Comparison of ENCODE assay signal across 14 cellular contexts in genomic region chr16:70804153-70804728, GRCh38. TPM values are rescaled to one million over a fixed set of nuclear protein-coding genes. Genes with fewer than 3 reads are reported as not detected.
DNase-seq lines count a peak whose midpoint lies in the region; ATAC-seq and TF ChIP-seq lines count a peak whose summit lies in the region.
"Had no signal": no experiment of that assay in that cellular context is flagged by ENCODE, and none has a peak within 500 bp of the region (broad histone marks: within the 10 kb centered on the region; RNA-seq: fewer than 3 reads in every experiment).

No MANE protein-coding gene starts in this region.

- no peak overlapping the region for H3K4me3 Mint-ChIP-seq in activated CD4-positive, alpha-beta T cell treated with anti-CD3 and anti-CD28 coated beads, Interleukin-2, amount 10 ng/mL, durations not matched to agents 24 days and 14 days
- no peak overlapping the region for H3K4me3 Mint-ChIP-seq in endodermal cell
- peak overlapping the region; percentile 18 for H3K4me3 Mint-ChIP-seq in stimulated activated effector memory CD8-positive, alpha-beta T cell treated with anti-CD3 and anti-CD28 coated beads, Interleukin-12 subunit alpha, Interleukin-12 subunit beta, amount 100 ng/mL, for 72 hours
- H3K4me3 Mint-ChIP-seq: central memory CD8-positive, alpha-beta T cell; natural killer cell treated with Interleukin-12 subunit alpha and Interleukin-12 subunit beta and Interleukin-15 and Interleukin-18, amount 100 ng/mL, for 72 hours had no signal

- H3K36me3 ChIP-seq in PC-3 (ENCODE audit: low read depth, low read length) (no peaks in the 10 kb centered on the region), endodermal cell (ENCODE audit: control insufficient read depth, insufficient read depth, low read length) (no peaks in the 10 kb centered on the region), body of pancreas (replicated peaks in 1 of 2; ENCODE audit: insufficient read depth in 1 of 2, low read depth in 2 of 2) (no peaks in the 10 kb centered on the region)
- H3K36me3 ChIP-seq: thoracic aorta had no signal

- WGBS in endodermal cell (ENCODE audit: insufficient coverage in 1 of 2, insufficient read length in 1 of 2), 2 experiments = 77 to 78% methylated on average over 8 of the region's 8 CpGs
- 50 to 59% methylated on average over 8 of the region's 8 CpGs for WGBS in body of pancreas, 2 donors

- no peaks in the 10 kb centered on the region for H3K27me3 Mint-ChIP-seq in activated CD4-positive, alpha-beta T cell treated with anti-CD3 and anti-CD28 coated beads, Interleukin-2, amount 10 ng/mL, durations not matched to agents 24 days and 14 days
- peaks cover 66% of the 10 kb centered on the region for H3K27me3 Mint-ChIP-seq in endodermal cell (ENCODE audit: insufficient read depth)

- H3K9me2 ChIP-seq in PC-3 (replicated peaks; ENCODE audit: low read length) = no peaks in the 10 kb centered on the region

- H4K20me1 ChIP-seq in PC-3 (ENCODE audit: low read length) = no peaks in the 10 kb centered on the region

- peaks cover 10% of the 10 kb centered on the region; the same call in 1 of the 2 replicates for H3K4me1 ChIP-seq in PC-3 (ENCODE audit: insufficient read depth, low read length)
- no peaks in the 10 kb centered on the region for H3K4me1 ChIP-seq in endodermal cell (ENCODE audit: control insufficient read depth, insufficient read depth, low read length)
- peaks cover 18% of the 10 kb centered on the region for H3K4me1 ChIP-seq in body of pancreas

- H3K9me3 Mint-ChIP-seq in activated CD4-positive, alpha-beta T cell treated with anti-CD3 and anti-CD28 coated beads, Interleukin-2, amount 10 ng/mL, durations not matched to agents 24 days and 14 days = no peaks in the 10 kb centered on the region
- H3K9me3 Mint-ChIP-seq in endodermal cell = peaks cover 6% of the 10 kb centered on the region
- no peaks in the 10 kb centered on the region for H3K9me3 Mint-ChIP-seq in stimulated activated effector memory CD8-positive, alpha-beta T cell treated with anti-CD3 and anti-CD28 coated beads, Interleukin-12 subunit alpha, Interleukin-12 subunit beta, amount 100 ng/mL, for 72 hours
- H3K9me3 Mint-ChIP-seq: central memory CD8-positive, alpha-beta T cell; natural killer cell treated with Interleukin-12 subunit alpha and Interleukin-12 subunit beta and Interleukin-15 and Interleukin-18, amount 100 ng/mL, for 72 hours had no signal

- H3K27ac Mint-ChIP-seq in activated CD4-positive, alpha-beta T cell treated with anti-CD3 and anti-CD28 coated beads, Interleukin-2, amount 10 ng/mL, durations not matched to agents 24 days and 14 days = peak overlapping the region; percentile 6
- no peak overlapping the region for H3K27ac Mint-ChIP-seq in endodermal cell
- H3K27ac Mint-ChIP-seq in stimulated activated effector memory CD8-positive, alpha-beta T cell treated with anti-CD3 and anti-CD28 coated beads, Interleukin-12 subunit alpha, Interleukin-12 subunit beta, amount 100 ng/mL, for 72 hours = peak overlapping the region; percentile 71
- H3K27ac Mint-ChIP-seq: natural killer cell treated with Interleukin-12 subunit alpha and Interleukin-12 subunit beta and Interleukin-15 and Interleukin-18, amount 100 ng/mL, for 72 hours had no signal

- no peak overlapping the region for H2AFZ ChIP-seq in PC-3 (ENCODE audit: low read length)

- H3F3A ChIP-seq in PC-3 (ENCODE audit: low read length, unreplicated experiment) = no peaks in the 10 kb centered on the region

- no peak for TF ChIP-seq POLR2A in body of pancreas (IDR thresholded peaks at IDR 0.05)

- peaks cover 15% of the 10 kb centered on the region for H3K79me2 ChIP-seq in PC-3 (ENCODE audit: low read length)

- H3K27ac ChIP-seq in PC-3 (ENCODE audit: low read length) (no peak overlapping the region), endodermal cell (ENCODE audit: low read depth, low read length) (no peak overlapping the region), body of pancreas (no peak overlapping the region)
- H3K27ac ChIP-seq: thoracic aorta had no signal

- POLR2A ChIA-PET in PC-3 (lab: Charles Lee; ENCODE audit: unreplicated experiment) = no interaction called here

- H3K9ac ChIP-seq in PC-3 (ENCODE audit: low read length) = no peak overlapping the region
- no peak overlapping the region for H3K9ac ChIP-seq in endodermal cell (ENCODE audit: extremely low read depth, low read length, poor library complexity, severe bottlenecking)

- TF ChIP-seq CTCF in PC-3 (conservative IDR thresholded peaks at IDR 0.05; ENCODE audit: low read depth, low read length) (no peak), endodermal cell (conservative IDR thresholded peaks at IDR 0.05) (no peak), body of pancreas (IDR thresholded peaks at IDR 0.05) (no peak)

- no peak for ATAC-seq in PC-3
- peak; percentile 23 for ATAC-seq in stimulated activated effector memory CD8-positive, alpha-beta T cell treated with anti-CD3 and anti-CD28 coated beads, Interleukin-12 subunit alpha, Interleukin-12 subunit beta, amount 100 ng/mL, for 72 hours
- no peak for ATAC-seq in GM21367 (IDR thresholded peaks at IDR 0.05; ENCODE audit: unreplicated experiment)
- no peak for ATAC-seq in body of pancreas
- no peak for ATAC-seq in left colon
- ATAC-seq: natural killer cell treated with Interleukin-12 subunit alpha and Interleukin-12 subunit beta and Interleukin-15 and Interleukin-18, amount 100 ng/mL, for 72 hours; Right ventricle myocardium inferior had no signal

- intact Hi-C loops in activated CD4-positive, alpha-beta T cell treated with anti-CD3 and anti-CD28 coated beads, Interleukin-2, amount 10 ng/mL, durations not matched to agents 24 days and 14 days (cut with micrococcal nuclease) = loop anchor here (5.0 kb wide), 1 partner anchor 1288 kb away; the partner anchor contains the start of genes DHX38 and TXNL4B
- intact Hi-C loops in PC-3 (cut with micrococcal nuclease) = no loop called here
- intact Hi-C loops in body of pancreas (cut with DNase I) = no loop called here
- intact Hi-C loops in left colon (cut with DNase I, micrococcal nuclease) = no loop called here

- peaks cover 21% of the 10 kb centered on the region for H3K4me1 Mint-ChIP-seq in activated CD4-positive, alpha-beta T cell treated with anti-CD3 and anti-CD28 coated beads, Interleukin-2, amount 10 ng/mL, durations not matched to agents 24 days and 14 days
- H3K4me1 Mint-ChIP-seq in endodermal cell = peaks cover 13% of the 10 kb centered on the region
- peaks cover 28% of the 10 kb centered on the region for H3K4me1 Mint-ChIP-seq in stimulated activated effector memory CD8-positive, alpha-beta T cell treated with anti-CD3 and anti-CD28 coated beads, Interleukin-12 subunit alpha, Interleukin-12 subunit beta, amount 100 ng/mL, for 72 hours

- H3K27me3 ChIP-seq in PC-3 (ENCODE audit: low read length) (no peaks in the 10 kb centered on the region), endodermal cell (ENCODE audit: control insufficient read depth, insufficient read depth, low read length, poor library complexity, severe bottlenecking) (peaks cover 74% of the 10 kb centered on the region), body of pancreas (no peaks in the 10 kb centered on the region)

- DNase-seq in activated CD4-positive, alpha-beta T cell treated with anti-CD3 and anti-CD28 coated beads, Interleukin-2, amount 10 ng/mL, durations not matched to agents 24 days and 14 days = peak; percentile 54
- DNase-seq in activated CD4-positive, alpha-beta T cell treated with anti-CD3 and anti-CD28 coated beads for 4 hours = no peak
- DNase-seq in PC-3 = peak; percentile 5
- peak; percentile 21 for DNase-seq in endodermal cell
- peak in 1 of 2 donors; percentile 46 for DNase-seq in stimulated activated effector memory CD8-positive, alpha-beta T cell treated with anti-CD3 and anti-CD28 coated beads, Interleukin-12 subunit alpha, Interleukin-12 subunit beta, amount 100 ng/mL, for 72 hours (ENCODE audit: low spot score in 2 of 2)
- no peak for DNase-seq in body of pancreas
- DNase-seq in left colon = no peak
- DNase-seq: NCI-H1417; stimulated activated CD4-positive, alpha-beta T cell treated with anti-CD3 and anti-CD28 coated beads, Interleukin-2, amount 100 ng/mL, for 48 hours had no signal

- H3K4me2 ChIP-seq in PC-3 (ENCODE audit: low read length) = no peak overlapping the region

- CTCF ChIA-PET in PC-3 (lab: Charles Lee) = no interaction called here

- H3K36me3 Mint-ChIP-seq in activated CD4-positive, alpha-beta T cell treated with anti-CD3 and anti-CD28 coated beads, Interleukin-2, amount 10 ng/mL, durations not matched to agents 24 days and 14 days (ENCODE audit: low read depth) = no peaks in the 10 kb centered on the region
- no peaks in the 10 kb centered on the region for H3K36me3 Mint-ChIP-seq in endodermal cell (ENCODE audit: low read depth)
- peaks cover 13% of the 10 kb centered on the region for H3K36me3 Mint-ChIP-seq in stimulated activated effector memory CD8-positive, alpha-beta T cell treated with anti-CD3 and anti-CD28 coated beads, Interleukin-12 subunit alpha, Interleukin-12 subunit beta, amount 100 ng/mL, for 72 hours
- H3K36me3 Mint-ChIP-seq: natural killer cell treated with Interleukin-12 subunit alpha and Interleukin-12 subunit beta and Interleukin-15 and Interleukin-18, amount 100 ng/mL, for 72 hours had no signal

- BruUV-seq in PC-3 (replicated peaks; lab: Mats Ljungman, UMichigan) = no TSS peak

- H3K4me3 ChIP-seq in PC-3 (ENCODE audit: low read length) = no peak overlapping the region
- no peak overlapping the region for H3K4me3 ChIP-seq in endodermal cell (ENCODE audit: low read length)
- no peak overlapping the region for H3K4me3 ChIP-seq in body of pancreas
- H3K4me3 ChIP-seq: thoracic aorta had no signal

- H3K9me3 ChIP-seq in PC-3 (ENCODE audit: low read length) (no peaks in the 10 kb centered on the region), endodermal cell (ENCODE audit: control insufficient read depth, low read length) (no peaks in the 10 kb centered on the region), body of pancreas (no peaks in the 10 kb centered on the region)
- H3K9me3 ChIP-seq: thoracic aorta had no signal

RNA-seq across cellular contexts. Expression of gene VAC14, which starts 3.3 kb away (rescaled TPM):
- 36.3 and 38.6 TPM in 2 replicates for total RNA-seq in activated CD4-positive, alpha-beta T cell treated with anti-CD3 and anti-CD28 coated beads, Interleukin-2, amount 10 ng/mL, durations not matched to agents 24 days and 14 days
- total RNA-seq in PC-3 (2014; rRNA removed) (65.5 and 66.4 TPM in 2 replicates), endodermal cell (10 to 100 TPM; 47.5 to 48.7 TPM), body of pancreas (10 to 100 TPM; 26.5 to 27.7 TPM), left colon (10 to 100 TPM; 26.9 to 32.1 TPM)
- 46.2 TPM for polyA plus RNA-seq in endodermal cell (2013, experiment 1 of 2)
- 42.4 TPM for polyA plus RNA-seq in endodermal cell (2013, experiment 2 of 2)

Comparison
In these comparisons a context has a peak if more than half of its experiments do, and no peak if none do; other contexts are left out.
1. DNase-seq: peak in activated CD4-positive, alpha-beta T cell treated with anti-CD3 and anti-CD28 coated beads, Interleukin-2, amount 10 ng/mL, durations not matched to agents 24 days and 14 days (single experiment), PC-3 (single experiment) and endodermal cell (single experiment); none in activated CD4-positive, alpha-beta T cell treated with anti-CD3 and anti-CD28 coated beads for 4 hours (0 of 2), body of pancreas (0 of 4) and left colon (0 of 2).